8 cellular contexts compared by ENCODE assay signal in the genomic region with DNA sequence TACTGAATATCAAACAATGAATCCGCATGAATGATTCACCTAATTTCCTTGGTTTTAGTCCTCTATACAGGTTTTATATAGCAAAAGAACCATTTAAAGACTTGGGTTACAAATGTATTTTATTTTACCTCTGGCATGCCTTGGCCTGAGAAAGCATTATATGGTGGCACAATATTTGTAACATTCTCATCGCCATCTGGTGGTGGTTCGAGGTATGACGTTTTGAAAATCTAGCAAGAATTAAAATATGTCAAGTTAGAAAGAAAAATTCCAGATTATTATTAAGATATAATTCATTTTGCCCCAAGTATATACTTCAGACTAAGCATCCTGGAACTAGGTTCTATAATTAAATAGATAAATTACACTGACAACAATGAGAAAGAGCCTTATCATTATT.
A peak's percentile ranks its signal among the peaks of the same experiment; 100 is the strongest.
DNase-seq lines count a peak whose midpoint lies in the region; ATAC-seq and TF ChIP-seq lines count a peak whose summit lies in the region.
"Not testable (repeated sequence)": the region's sequence is repeated elsewhere in the genome, so short reads cannot be mapped to it uniquely, and the experiment has no call there.

No MANE protein-coding gene starts in this region.

- H3K4me3 Mint-ChIP-seq in CD4-positive, CD25-positive, alpha-beta regulatory T cell; activated CD4-positive, alpha-beta memory T cell treated with anti-CD3 and anti-CD28 coated beads, Interleukin-2, amount 10 ng/mL, durations not matched to agents 7 days and 5 days; MCF 10A (ENCODE audit: unreplicated experiment): not testable (repeated sequence)

- not testable (repeated sequence) for TF ChIP-seq POLR2A in testis (IDR thresholded peaks at IDR 0.05)

- not testable (repeated sequence) for H3K27ac ChIP-seq in CD4-positive, CD25-positive, alpha-beta regulatory T cell (ENCODE audit: insufficient read depth, low read length, poor library complexity, severe bottlenecking); HEK293 (ENCODE audit: extremely low read depth, low read depth, low read length); Panc1 (ENCODE audit: low read length); neutrophil; testis

- H3K27me3 Mint-ChIP-seq in CD4-positive, CD25-positive, alpha-beta regulatory T cell; activated CD4-positive, alpha-beta memory T cell treated with anti-CD3 and anti-CD28 coated beads, Interleukin-2, amount 10 ng/mL, durations not matched to agents 7 days and 5 days; MCF 10A (ENCODE audit: insufficient read depth, unreplicated experiment): not testable (repeated sequence)

- TF ChIP-seq CTCF in HEK293 (tag by site-specific recombination; IDR thresholded peaks at IDR 0.05), result not testable (repeated sequence)
- TF ChIP-seq CTCF in Panc1 (IDR thresholded peaks at IDR 0.05) (peak; percentile 64; the same call in 1 of the 2 replicates), MCF 10A (IDR thresholded peaks at IDR 0.05; ENCODE audit: unreplicated experiment) (peak; percentile 40), neutrophil (IDR thresholded peaks at IDR 0.05) (peak; percentile 29), testis (IDR thresholded peaks at IDR 0.05) (peak; percentile 14 to 71 (median 43))

- not testable (repeated sequence) for BruUV-seq in Panc1 (replicated peaks; lab: Mats Ljungman, UMichigan); MCF 10A (replicated peaks; lab: Mats Ljungman, UMichigan)

- not testable (repeated sequence) for H3K27ac Mint-ChIP-seq in CD4-positive, CD25-positive, alpha-beta regulatory T cell; activated CD4-positive, alpha-beta memory T cell treated with anti-CD3 and anti-CD28 coated beads, Interleukin-2, amount 10 ng/mL, durations not matched to agents 7 days and 5 days; MCF 10A (ENCODE audit: low read depth, unreplicated experiment)

- not testable (repeated sequence) for H3K9me3 Mint-ChIP-seq in CD4-positive, CD25-positive, alpha-beta regulatory T cell; activated CD4-positive, alpha-beta memory T cell treated with anti-CD3 and anti-CD28 coated beads, Interleukin-2, amount 10 ng/mL, durations not matched to agents 7 days and 5 days
- peaks cover 17% of the 10 kb centered on the region for H3K9me3 Mint-ChIP-seq in MCF 10A (ENCODE audit: unreplicated experiment)

- H3K4me1 Mint-ChIP-seq in CD4-positive, CD25-positive, alpha-beta regulatory T cell; activated CD4-positive, alpha-beta memory T cell treated with anti-CD3 and anti-CD28 coated beads, Interleukin-2, amount 10 ng/mL, durations not matched to agents 7 days and 5 days; MCF 10A (ENCODE audit: insufficient read depth, unreplicated experiment): not testable (repeated sequence)

- ATAC-seq in CD4-positive, CD25-positive, alpha-beta regulatory T cell (ENCODE audit: low read depth in 2 of 2); Panc1: not testable (repeated sequence)

- POLR2A ChIA-PET in HEK293 (lab: Yijun Ruan, JAX); Panc1 (lab: Charles Lee); activated CD4-positive, alpha-beta memory T cell treated with anti-CD3 and anti-CD28 coated beads, Interleukin-2, amount 10 ng/mL, durations not matched to agents 7 days and 5 days (lab: Charles Lee); MCF 10A (lab: Yijun Ruan, JAX): not testable (repeated sequence)

- not testable (repeated sequence) for H3K36me3 Mint-ChIP-seq in CD4-positive, CD25-positive, alpha-beta regulatory T cell; activated CD4-positive, alpha-beta memory T cell treated with anti-CD3 and anti-CD28 coated beads, Interleukin-2, amount 10 ng/mL, durations not matched to agents 7 days and 5 days (ENCODE audit: low read depth); MCF 10A (ENCODE audit: insufficient read depth, unreplicated experiment)

- intact Hi-C loops in Panc1 (cut with micrococcal nuclease; ENCODE audit: unreplicated experiment); MCF 10A (cut with micrococcal nuclease); head of caudate nucleus (cut with DNase I); testis (cut with DNase I; ENCODE audit: low total_unique reads): not testable (repeated sequence)

- H3K36me3 ChIP-seq in CD4-positive, CD25-positive, alpha-beta regulatory T cell (ENCODE audit: control insufficient read depth, insufficient read depth, low read length); HEK293 (ENCODE audit: control insufficient read depth in 2 of 2, insufficient read depth in 1 of 2, low read length in 2 of 2); Panc1 (ENCODE audit: control insufficient read depth, insufficient read depth, low read length); neutrophil; testis (ENCODE audit: low read depth, missing control alignments): not testable (repeated sequence)

- H3K9me3 ChIP-seq in CD4-positive, CD25-positive, alpha-beta regulatory T cell (ENCODE audit: control insufficient read depth in 2 of 2, low read length in 2 of 2); HEK293 (ENCODE audit: control insufficient read depth, insufficient read depth, low read depth, low read length); Panc1 (ENCODE audit: control insufficient read depth, insufficient read depth, low read depth, low read length); neutrophil; testis: not testable (repeated sequence)

- not testable (repeated sequence) for H3K27me3 ChIP-seq in CD4-positive, CD25-positive, alpha-beta regulatory T cell (ENCODE audit: control insufficient read depth, insufficient read depth, low read length); Panc1 (ENCODE audit: control insufficient read depth, insufficient read depth, low read length); neutrophil; testis

- in situ Hi-C loops in Panc1 (cut with HindIII; ENCODE audit: low pct_unique_long_range_greater_than_20kb, low sequenced_read_pairs), result not testable (repeated sequence)

- H3K4me1 ChIP-seq in CD4-positive, CD25-positive, alpha-beta regulatory T cell (ENCODE audit: control insufficient read depth, insufficient read depth, low read length, poor library complexity, severe bottlenecking); HEK293 (ENCODE audit: control insufficient read depth, insufficient read depth, low read length); Panc1 (ENCODE audit: control insufficient read depth, insufficient read depth, low read length); neutrophil (ENCODE audit: control insufficient read depth in 1 of 2, insufficient read depth in 1 of 2, low read depth in 1 of 2, low read length in 1 of 2); testis: not testable (repeated sequence)

- WGBS in testis, 2 donors, result 5% methylated on average over 4 of the region's 4 CpGs

- DNase-seq in CD4-positive, CD25-positive, alpha-beta regulatory T cell, result peak in 2 of 3 donors; percentile 5 to 9
- DNase-seq in Panc1 (ENCODE audit: low read depth, low spot score); MCF 10A (ENCODE audit: unreplicated experiment): not testable (repeated sequence)
- peak; percentile 19 for DNase-seq in activated CD4-positive, alpha-beta memory T cell treated with anti-CD3 and anti-CD28 coated beads, Interleukin-2, amount 10 ng/mL, durations not matched to agents 7 days and 5 days
- DNase-seq in head of caudate nucleus, result peak in 29 of 42 donors; percentile 4 to 79 (median 31)
- DNase-seq in testis, result peak; percentile 54

- H3K4me3 ChIP-seq in CD4-positive, CD25-positive, alpha-beta regulatory T cell (ENCODE audit: low read depth, low read length); HEK293 (ENCODE audit: low read depth, low read length); Panc1 (ENCODE audit: low read depth in 2 of 2, low read length in 2 of 2); neutrophil (ENCODE audit: low read depth in 1 of 2, low read length in 1 of 2); testis: not testable (repeated sequence)

- CTCF ChIA-PET in HEK293 (lab: Yijun Ruan, JAX); Panc1 (lab: Charles Lee); activated CD4-positive, alpha-beta memory T cell treated with anti-CD3 and anti-CD28 coated beads, Interleukin-2, amount 10 ng/mL, durations not matched to agents 7 days and 5 days (lab: Charles Lee); MCF 10A (lab: Yijun Ruan, JAX): not testable (repeated sequence)

TF ChIP-seq in HEK293, 187 proteins besides CTCF, POLR2A, EP300 and RAD21:
- TF ChIP-seq ZNF654 (tag by site-specific recombination; IDR thresholded peaks at IDR 0.05; ENCODE audit: low read depth), result peak; percentile 20
